Comparison of ENCODE assay signal across 8 cellular contexts in the genomic region with DNA sequence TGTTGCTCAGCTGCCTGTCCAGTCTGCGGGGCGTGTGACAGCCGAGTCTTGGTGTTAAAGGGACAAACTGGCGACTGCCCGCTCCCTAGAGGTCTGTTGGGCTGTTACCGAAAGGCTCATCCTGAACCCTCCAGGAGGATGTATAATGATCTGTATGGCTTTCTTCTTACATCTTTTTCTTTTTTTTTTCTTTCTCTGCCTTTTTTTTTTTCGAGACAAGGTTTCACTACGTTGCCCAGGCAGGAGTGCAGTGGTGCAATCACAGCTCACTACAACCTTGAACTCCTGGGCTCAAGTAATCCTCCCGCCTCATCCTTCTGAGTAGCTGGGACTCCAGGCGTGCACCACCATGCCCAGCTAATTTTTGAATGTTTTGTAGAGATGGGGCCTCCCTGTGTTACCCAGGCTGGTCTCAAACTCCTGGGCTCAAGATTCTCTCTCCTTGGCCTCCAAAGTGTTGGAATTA. TPM values are rescaled to one million over a fixed set of nuclear protein-coding genes. Genes with fewer than 3 reads are reported as not detected.
DNase-seq lines count a peak whose midpoint lies in the region; ATAC-seq and TF ChIP-seq lines count a peak whose summit lies in the region.

No MANE protein-coding gene starts in this region.

- peaks cover 31% of the 10 kb centered on the region for H3K36me3 Mint-ChIP-seq in activated CD8-positive, alpha-beta memory T cell treated with anti-CD3 and anti-CD28 coated beads, Interleukin-2, amount 10 ng/mL, durations not matched to agents 7 days and 5 days
- H3K36me3 Mint-ChIP-seq in IgD-negative memory B cell: peaks cover 4% of the 10 kb centered on the region
- peaks cover 71% of the 10 kb centered on the region for H3K36me3 Mint-ChIP-seq in MCF 10A (ENCODE audit: insufficient read depth, unreplicated experiment)

- H3K27me3 Mint-ChIP-seq in activated CD8-positive, alpha-beta memory T cell treated with anti-CD3 and anti-CD28 coated beads, Interleukin-2, amount 10 ng/mL, durations not matched to agents 7 days and 5 days: no peaks in the 10 kb centered on the region
- H3K27me3 Mint-ChIP-seq in IgD-negative memory B cell (no peaks in the 10 kb centered on the region), MCF 10A (ENCODE audit: insufficient read depth, unreplicated experiment) (no peaks in the 10 kb centered on the region)

- CTCF ChIA-PET in activated CD8-positive, alpha-beta memory T cell treated with anti-CD3 and anti-CD28 coated beads, Interleukin-2, amount 10 ng/mL, durations not matched to agents 7 days and 5 days (lab: Charles Lee): interaction anchor here (0.7 to 5.8 kb wide), 15 partner anchors 10 to 267 kb away, joined by 3 to 60 read pairs (median 5); partner anchors contain the start of gene ZDHHC4
- CTCF ChIA-PET in MCF 10A (lab: Yijun Ruan, JAX): interaction anchor here (0.6 to 3.3 kb wide), 11 partner anchors 10 to 740 kb away, joined by 3 to 15 read pairs (median 6); partner anchors contain the start of gene ZDHHC4

- no peak for DNase-seq in activated CD8-positive, alpha-beta memory T cell treated with anti-CD3 and anti-CD28 coated beads, Interleukin-2, amount 10 ng/mL, durations not matched to agents 7 days and 5 days
- no peak for DNase-seq in activated CD8-positive, alpha-beta memory T cell treated with anti-CD3 and anti-CD28 coated beads, Interleukin-2, amount 50 U/mL, for 48 hours
- DNase-seq in MCF 10A (ENCODE audit: unreplicated experiment): no peak
- DNase-seq in mesendoderm: peak; percentile 67
- no peak for DNase-seq in DMS53 (lab: John Stamatoyannopoulos, UW)
- no peak for DNase-seq in NCI-H2196 treated with DMSO at 0.1 percent for 48 hours (lab: John Stamatoyannopoulos, UW; ENCODE audit: unreplicated experiment)
- DNase-seq in DMS 273 (lab: John Stamatoyannopoulos, UW; ENCODE audit: unreplicated experiment): no peak

- H4K8ac ChIP-seq in mesendoderm (ENCODE audit: low read depth, low read length): no peak overlapping the region

- H3K79me2 ChIP-seq in mesendoderm (ENCODE audit: control insufficient read depth, insufficient read depth, low read length): no peaks in the 10 kb centered on the region

- no peak overlapping the region for H2AK5ac ChIP-seq in mesendoderm (ENCODE audit: low read length)

- peak overlapping the region; percentile 80 for H3K27ac Mint-ChIP-seq in activated CD8-positive, alpha-beta memory T cell treated with anti-CD3 and anti-CD28 coated beads, Interleukin-2, amount 10 ng/mL, durations not matched to agents 7 days and 5 days
- peak overlapping the region; percentile 86 to 97 (median 97) for H3K27ac Mint-ChIP-seq in IgD-negative memory B cell
- peak overlapping the region; percentile 74 for H3K27ac Mint-ChIP-seq in MCF 10A (ENCODE audit: low read depth, unreplicated experiment)

- no peak overlapping the region for H2BK120ac ChIP-seq in mesendoderm (ENCODE audit: low read depth, low read length)

- H3K36me3 ChIP-seq in mesendoderm (ENCODE audit: control insufficient read depth, insufficient read depth, low read length): peaks cover 4% of the 10 kb centered on the region

- peak overlapping the region; percentile 86 for H3K4me3 Mint-ChIP-seq in activated CD8-positive, alpha-beta memory T cell treated with anti-CD3 and anti-CD28 coated beads, Interleukin-2, amount 10 ng/mL, durations not matched to agents 7 days and 5 days
- H3K4me3 Mint-ChIP-seq in IgD-negative memory B cell (peak overlapping the region; percentile 84 to 96 (median 93)), MCF 10A (ENCODE audit: unreplicated experiment) (peak overlapping the region; percentile 99)

- H3K79me1 ChIP-seq in mesendoderm (ENCODE audit: low read length): no peaks in the 10 kb centered on the region

- no peak overlapping the region for H3K18ac ChIP-seq in mesendoderm (ENCODE audit: low read length)

- H3K56ac ChIP-seq in mesendoderm (ENCODE audit: low read length): peak overlapping the region; percentile 99

- no peak overlapping the region for H4K5ac ChIP-seq in mesendoderm (ENCODE audit: low read length)

- POLR2A ChIA-PET in MCF 10A (lab: Yijun Ruan, JAX): interaction anchor here (0.6 to 1.4 kb wide), 8 partner anchors 9 to 1672 kb away, joined by 3 to 5 read pairs (median 4); partner anchors contain the start of genes ZDHHC4 and ZNF316

- no peak overlapping the region for H2BK15ac ChIP-seq in mesendoderm (replicated peaks; ENCODE audit: low read depth)

- ATAC-seq in activated CD8-positive, alpha-beta memory T cell treated with anti-CD3 and anti-CD28 coated beads, Interleukin-2, amount 10 ng/mL, durations not matched to agents 7 days and 5 days: no peak

- H2BK5ac ChIP-seq in mesendoderm (ENCODE audit: low read length): no peak overlapping the region

- H3K4me3 ChIP-seq in mesendoderm (ENCODE audit: low read length): peak overlapping the region; percentile 98

- H3K27me3 ChIP-seq in mesendoderm (ENCODE audit: insufficient read depth, low read length, poor library complexity): no peaks in the 10 kb centered on the region

- H3K4ac ChIP-seq in mesendoderm (ENCODE audit: low read depth, low read length): peak overlapping the region; percentile 26

- H3K4me2 ChIP-seq in mesendoderm (ENCODE audit: low read length): peak overlapping the region; percentile 83

- BruUV-seq in MCF 10A (replicated peaks; lab: Mats Ljungman, UMichigan): no TSS peak

- no peaks in the 10 kb centered on the region for H3K9me3 Mint-ChIP-seq in activated CD8-positive, alpha-beta memory T cell treated with anti-CD3 and anti-CD28 coated beads, Interleukin-2, amount 10 ng/mL, durations not matched to agents 7 days and 5 days (ENCODE audit: low read depth)
- H3K9me3 Mint-ChIP-seq in IgD-negative memory B cell (no peaks in the 10 kb centered on the region), MCF 10A (ENCODE audit: unreplicated experiment) (no peaks in the 10 kb centered on the region)

- H3K9ac ChIP-seq in mesendoderm (ENCODE audit: low read length): peak overlapping the region; percentile 97

- intact Hi-C loops in MCF 10A (cut with micrococcal nuclease): loop anchor here (2.0 kb wide), 1 partner anchor 46 kb away; the partner anchor contains the start of gene ZNF316

- H3K4me1 ChIP-seq in mesendoderm (ENCODE audit: control insufficient read depth, low read depth, low read length): no peaks in the 10 kb centered on the region

- H3K23ac ChIP-seq in mesendoderm (ENCODE audit: low read length): no peak overlapping the region

- TF ChIP-seq CTCF in MCF 10A (IDR thresholded peaks at IDR 0.05; ENCODE audit: unreplicated experiment): no peak

- H3K27ac ChIP-seq in mesendoderm (ENCODE audit: low read depth, low read length): peak overlapping the region; percentile 83

- no CpG with 5 or more reads among the region's 10 CpGs for WGBS in mesendoderm (ENCODE audit: extremely low coverage, insufficient coverage, low lambda C conversion rate)

- H3K4me1 Mint-ChIP-seq in activated CD8-positive, alpha-beta memory T cell treated with anti-CD3 and anti-CD28 coated beads, Interleukin-2, amount 10 ng/mL, durations not matched to agents 7 days and 5 days: peaks cover 26% of the 10 kb centered on the region
- H3K4me1 Mint-ChIP-seq in IgD-negative memory B cell (peaks cover 2 to 15% (median 11%) of the 10 kb centered on the region in 3 donors), MCF 10A (ENCODE audit: insufficient read depth, unreplicated experiment) (no peaks in the 10 kb centered on the region)

RNA-seq across cellular contexts. Expression of gene INTS15, which starts 0.9 kb away (rescaled TPM):
- total RNA-seq in activated CD8-positive, alpha-beta memory T cell treated with anti-CD3 and anti-CD28 coated beads, Interleukin-2, amount 10 ng/mL, durations not matched to agents 7 days and 5 days: 10 to 100 TPM; 40.4 to 42.4 TPM
- polyA plus RNA-seq in IgD-negative memory B cell: 41.3 TPM
- 25.4 and 26.5 TPM in 2 replicates for total RNA-seq in MCF 10A (2022)
- 19.2 TPM for polyA plus RNA-seq in mesendoderm (2013, experiment 1 of 2)
- 19.6 TPM for polyA plus RNA-seq in mesendoderm (2013, experiment 2 of 2)

RNA-seq across cellular contexts. Expression of gene ZDHHC4, which starts 13.4 kb away (rescaled TPM):
- 10 to 100 TPM; 30.1 to 33.2 TPM for total RNA-seq in activated CD8-positive, alpha-beta memory T cell treated with anti-CD3 and anti-CD28 coated beads, Interleukin-2, amount 10 ng/mL, durations not matched to agents 7 days and 5 days
- polyA plus RNA-seq in IgD-negative memory B cell: 71.7 TPM
- total RNA-seq in MCF 10A (2022): 41.8 and 45.6 TPM in 2 replicates
- 47.4 TPM for polyA plus RNA-seq in mesendoderm (2013, experiment 1 of 2)
- 43.1 TPM for polyA plus RNA-seq in mesendoderm (2013, experiment 2 of 2)

RNA-seq across cellular contexts. Expression of gene ZNF853, which starts 24.7 kb away (rescaled TPM):
- 1 to 10 TPM in 1 of 2 experiments, under 1 TPM in 1; 0.63 to 1.3 TPM for total RNA-seq in activated CD8-positive, alpha-beta memory T cell treated with anti-CD3 and anti-CD28 coated beads, Interleukin-2, amount 10 ng/mL, durations not matched to agents 7 days and 5 days
- 1.5 TPM for polyA plus RNA-seq in IgD-negative memory B cell
- not detected in 2 replicates for total RNA-seq in MCF 10A (2022)
- polyA plus RNA-seq in mesendoderm (2013, experiment 1 of 2): 2.5 TPM
- 2.5 TPM for polyA plus RNA-seq in mesendoderm (2013, experiment 2 of 2)

RNA-seq across cellular contexts. Expression of gene GRID2IP, which starts 39.4 kb away (rescaled TPM):
- under 1 TPM; 0.14 to 0.26 TPM for total RNA-seq in activated CD8-positive, alpha-beta memory T cell treated with anti-CD3 and anti-CD28 coated beads, Interleukin-2, amount 10 ng/mL, durations not matched to agents 7 days and 5 days
- polyA plus RNA-seq in IgD-negative memory B cell: 0.09 TPM
- total RNA-seq in MCF 10A (2022): not detected in 2 replicates
- 0.11 TPM for polyA plus RNA-seq in mesendoderm (2013, experiment 1 of 2)
- polyA plus RNA-seq in mesendoderm (2013, experiment 2 of 2): 0.10 TPM

RNA-seq across cellular contexts. Expression of gene ZNF316, which starts 46.4 kb away (rescaled TPM):
- total RNA-seq in activated CD8-positive, alpha-beta memory T cell treated with anti-CD3 and anti-CD28 coated beads, Interleukin-2, amount 10 ng/mL, durations not matched to agents 7 days and 5 days: 10 to 100 TPM; 29.2 to 32.2 TPM
- polyA plus RNA-seq in IgD-negative memory B cell: 2.1 TPM
- 26.1 and 27.1 TPM in 2 replicates for total RNA-seq in MCF 10A (2022)
- polyA plus RNA-seq in mesendoderm (2013, experiment 1 of 2): 3.5 TPM
- polyA plus RNA-seq in mesendoderm (2013, experiment 2 of 2): 3.6 TPM
